In genomic region chr9:92289708-92290390, GRCh38 we compare ENCODE assay signal across 22 cellular contexts. TPM values are rescaled to one million over a fixed set of nuclear protein-coding genes. Genes with fewer than 3 reads are reported as not detected.
DNase-seq lines count a peak whose midpoint lies in the region; ATAC-seq, FAIRE-seq and TF ChIP-seq lines count a peak whose summit lies in the region.
"Had no signal": no experiment of that assay in that cellular context is flagged by ENCODE, and none has a peak within 500 bp of the region (broad histone marks: within the 10 kb centered on the region; RNA-seq: fewer than 3 reads in every experiment).

No MANE protein-coding gene starts in this region.

- no peak overlapping the region for H3K9ac ChIP-seq in Loucy (ENCODE audit: low read depth, low read length, poor library complexity, severe bottlenecking)
- no peak overlapping the region for H3K9ac ChIP-seq in K562 (ENCODE audit: insufficient read depth in 1 of 2, low read depth in 2 of 2, low read length in 2 of 2)

- CTCF ChIA-PET in activated CD8-positive, alpha-beta memory T cell treated with anti-CD3 and anti-CD28 coated beads, Interleukin-2, amount 10 ng/mL, durations not matched to agents 7 days and 5 days (lab: Charles Lee), result interaction anchor here (0.9 kb wide), 1 partner anchor 150 kb away, joined by 3 read pairs; no protein-coding TSS in a partner anchor
- CTCF ChIA-PET in K562 (lab: Yijun Ruan, JAX; ENCODE audit: low intra/inter-chr PET ratio), result no interaction called here
- CTCF ChIA-PET in CD8-positive, alpha-beta T cell (lab: Charles Lee), result no interaction called here

- H3K27me3 Mint-ChIP-seq in activated CD8-positive, alpha-beta memory T cell treated with anti-CD3 and anti-CD28 coated beads, Interleukin-2, amount 10 ng/mL, durations not matched to agents 7 days and 5 days, result no peaks in the 10 kb centered on the region
- no peaks in the 10 kb centered on the region for H3K27me3 Mint-ChIP-seq in neural crest cell (ENCODE audit: low read depth)
- H3K27me3 Mint-ChIP-seq in endothelial cell (ENCODE audit: unreplicated experiment), result no peaks in the 10 kb centered on the region
- no peaks in the 10 kb centered on the region for H3K27me3 Mint-ChIP-seq in CD8-positive, alpha-beta T cell (ENCODE audit: low read depth)
- H3K27me3 Mint-ChIP-seq: activated CD4-positive, alpha-beta T cell treated with anti-CD3 and anti-CD28 coated beads, Interleukin-2, amount 10 ng/mL, durations not matched to agents 24 days and 14 days; CD8-positive, alpha-beta memory T cell had no signal

- H3K9me3 Mint-ChIP-seq in activated CD8-positive, alpha-beta memory T cell treated with anti-CD3 and anti-CD28 coated beads, Interleukin-2, amount 10 ng/mL, durations not matched to agents 7 days and 5 days (ENCODE audit: low read depth), result no peaks in the 10 kb centered on the region
- no peaks in the 10 kb centered on the region for H3K9me3 Mint-ChIP-seq in neural crest cell
- H3K9me3 Mint-ChIP-seq in endothelial cell (ENCODE audit: unreplicated experiment), result no peaks in the 10 kb centered on the region
- no peaks in the 10 kb centered on the region for H3K9me3 Mint-ChIP-seq in CD8-positive, alpha-beta T cell
- H3K9me3 Mint-ChIP-seq: activated CD4-positive, alpha-beta T cell treated with anti-CD3 and anti-CD28 coated beads, Interleukin-2, amount 10 ng/mL, durations not matched to agents 24 days and 14 days; activated naive CD4-positive, alpha-beta T cell treated with anti-CD3 and anti-CD28 coated beads, Interleukin-2, amount 10 ng/mL, durations not matched to agents 7 days and 5 days; CD8-positive, alpha-beta memory T cell had no signal

- H3F3A ChIP-seq in Loucy (ENCODE audit: low read depth), result no peaks in the 10 kb centered on the region

- no peak for ATAC-seq in activated CD8-positive, alpha-beta memory T cell treated with anti-CD3 and anti-CD28 coated beads, Interleukin-2, amount 10 ng/mL, durations not matched to agents 7 days and 5 days
- ATAC-seq in K562, result no peak
- no peak for ATAC-seq in CD8-positive, alpha-beta T cell
- ATAC-seq: left lung had no signal

- in situ Hi-C loops in K562 (cut with MboI), result no loop called here

- H3K27ac ChIP-seq in K562 (ENCODE audit: extremely low read depth, low read depth, low read length), result no peak overlapping the region
- no peak overlapping the region for H3K27ac ChIP-seq in CD8-positive, alpha-beta T cell (ENCODE audit: low read depth, low read length)
- H3K27ac ChIP-seq: breast epithelium, epithelial cell of prostate, left lung had no signal

- no peak overlapping the region for H3K4me3 Mint-ChIP-seq in activated CD8-positive, alpha-beta memory T cell treated with anti-CD3 and anti-CD28 coated beads, Interleukin-2, amount 10 ng/mL, durations not matched to agents 7 days and 5 days
- H3K4me3 Mint-ChIP-seq in neural crest cell, result peak overlapping the region; percentile 45
- no peak overlapping the region for H3K4me3 Mint-ChIP-seq in endothelial cell (ENCODE audit: unreplicated experiment)
- H3K4me3 Mint-ChIP-seq in CD8-positive, alpha-beta T cell, result no peak overlapping the region
- H3K4me3 Mint-ChIP-seq: activated CD4-positive, alpha-beta T cell treated with anti-CD3 and anti-CD28 coated beads, Interleukin-2, amount 10 ng/mL, durations not matched to agents 24 days and 14 days; activated naive CD4-positive, alpha-beta T cell treated with anti-CD3 and anti-CD28 coated beads, Interleukin-2, amount 10 ng/mL, durations not matched to agents 7 days and 5 days had no signal

- POLR2A ChIA-PET in K562 (lab: Yijun Ruan, JAX), result interaction anchor here (0.8 to 3.7 kb wide), 2 partner anchors 11 to 35 kb away, joined by 3 to 58 read pairs; partner anchors contain the start of gene NOL8
- POLR2A ChIA-PET in CD8-positive, alpha-beta T cell (lab: Charles Lee), result no interaction called here

- H3K9me2 ChIP-seq in Loucy (replicated peaks; ENCODE audit: low read depth, low read length), result no peaks in the 10 kb centered on the region

- 89% methylated on average over 5 of the region's 5 CpGs for WGBS in K562 (ENCODE audit: insufficient coverage, low coverage, missing lambda C conversion rate)

- peak overlapping the region; percentile 18 for H3K27ac Mint-ChIP-seq in activated CD8-positive, alpha-beta memory T cell treated with anti-CD3 and anti-CD28 coated beads, Interleukin-2, amount 10 ng/mL, durations not matched to agents 7 days and 5 days
- no peak overlapping the region for H3K27ac Mint-ChIP-seq in neural crest cell (ENCODE audit: unreplicated experiment)
- no peak overlapping the region for H3K27ac Mint-ChIP-seq in endothelial cell (ENCODE audit: unreplicated experiment)
- no peak overlapping the region for H3K27ac Mint-ChIP-seq in CD8-positive, alpha-beta T cell
- H3K27ac Mint-ChIP-seq: activated CD4-positive, alpha-beta T cell treated with anti-CD3 and anti-CD28 coated beads, Interleukin-2, amount 10 ng/mL, durations not matched to agents 24 days and 14 days; activated naive CD4-positive, alpha-beta T cell treated with anti-CD3 and anti-CD28 coated beads, Interleukin-2, amount 10 ng/mL, durations not matched to agents 7 days and 5 days had no signal

- no peak for DNase-seq in activated CD8-positive, alpha-beta memory T cell treated with anti-CD3 and anti-CD28 coated beads, Interleukin-2, amount 10 ng/mL, durations not matched to agents 7 days and 5 days
- DNase-seq in activated CD8-positive, alpha-beta memory T cell treated with anti-CD3 and anti-CD28 coated beads for 24 hours, result no peak
- DNase-seq in K562 (ENCODE audit: extremely low read depth in 1 of 4, low spot score in 3 of 4), result no peak
- DNase-seq in neural crest cell (ENCODE audit: low read depth, low spot score), result no peak
- no peak for DNase-seq in endothelial cell (ENCODE audit: low spot score)
- DNase-seq in CD8-positive, alpha-beta T cell, result no peak
- DNase-seq in NOMO-1 treated with dmso at 0.1 percent for 144 hours (lab: John Stamatoyannopoulos, UW; ENCODE audit: unreplicated experiment), result no peak
- DNase-seq: activated CD4-positive, alpha-beta T cell treated with anti-CD3 and anti-CD28 coated beads, Interleukin-2, amount 10 ng/mL, durations not matched to agents 24 days and 14 days; activated naive CD4-positive, alpha-beta T cell treated with anti-CD3 and anti-CD28 coated beads, Interleukin-2, amount 10 ng/mL, durations not matched to agents 7 days and 5 days; CD8-positive, alpha-beta memory T cell; dermis blood vessel endothelial cell; DMS79 treated with DMSO at 0.1 percent for 48 hours; left lung; NCI-H1092 treated with DMSO at 0.1 percent for 48 hours; NCI-H2029 treated with DMSO at 0.1 percent for 48 hours; NCI-H510A treated with DMSO at 0.1 percent for 48 hours; nucleus accumbens; retina had no signal

- H3K4me3 ChIP-seq in Loucy (ENCODE audit: low read length, poor library complexity, severe bottlenecking) (no peak overlapping the region), K562 (no peak overlapping the region)
- H3K4me3 ChIP-seq in CD8-positive, alpha-beta T cell (ENCODE audit: low read depth, low read length), result no peak overlapping the region
- H3K4me3 ChIP-seq: breast epithelium, left lung had no signal

- peaks cover 42% of the 10 kb centered on the region for H3K4me1 ChIP-seq in Loucy (ENCODE audit: insufficient read depth, low read length, poor library complexity, severe bottlenecking)
- peaks cover 7 to 10% of the 10 kb centered on the region in 2 experiments for H3K4me1 ChIP-seq in K562 (replicated peaks in 1 of 2; ENCODE audit: control insufficient read depth in 2 of 2, insufficient read depth in 2 of 2, low read length in 2 of 2)
- H3K4me1 ChIP-seq in CD8-positive, alpha-beta T cell (ENCODE audit: insufficient read depth, low read length), result peaks cover 24% of the 10 kb centered on the region

- H2AFZ ChIP-seq in Loucy (ENCODE audit: low read length) (no peak overlapping the region), K562 (ENCODE audit: low read depth, low read length) (no peak overlapping the region)

- TF ChIP-seq POLR2A in K562 (conservative IDR thresholded peaks at IDR 0.05), result no peak

- peaks cover 4% of the 10 kb centered on the region for H3K9me1 ChIP-seq in K562 (ENCODE audit: control insufficient read depth, insufficient read depth, low read length)

- FAIRE-seq in K562 (lab: Jason Lieb, UNC), result no peak
- FAIRE-seq: A204.1 had no signal

- TF ChIP-seq RAD21 in K562 (CRISPR knock-in tag; conservative IDR thresholded peaks at IDR 0.05 in 1 of 2, IDR thresholded peaks at IDR 0.05 in 1 of 2), result no peak

- H3K4me2 ChIP-seq in Loucy (ENCODE audit: low read depth, low read length, poor library complexity, severe bottlenecking) (peak overlapping the region; percentile 87), K562 (ENCODE audit: insufficient read depth, low read length) (no peak overlapping the region)

- H4K20me1 ChIP-seq in Loucy (ENCODE audit: insufficient read depth, low read length, poor library complexity, severe bottlenecking) (peaks cover 60% of the 10 kb centered on the region), K562 (replicated peaks; ENCODE audit: control insufficient read depth, insufficient read depth, low read length) (peaks cover 7% of the 10 kb centered on the region)

- TF ChIP-seq EP300 in K562 (IDR thresholded peaks at IDR 0.05; ENCODE audit: low read length), result no peak

- H3K4me1 Mint-ChIP-seq in activated CD8-positive, alpha-beta memory T cell treated with anti-CD3 and anti-CD28 coated beads, Interleukin-2, amount 10 ng/mL, durations not matched to agents 7 days and 5 days, result peaks cover 56% of the 10 kb centered on the region
- H3K4me1 Mint-ChIP-seq in neural crest cell, result peaks cover 28% of the 10 kb centered on the region
- H3K4me1 Mint-ChIP-seq in endothelial cell (ENCODE audit: unreplicated experiment), result peaks cover 16% of the 10 kb centered on the region
- H3K4me1 Mint-ChIP-seq in CD8-positive, alpha-beta T cell (ENCODE audit: low read depth), result peaks cover 41% of the 10 kb centered on the region

- H3K79me2 ChIP-seq in Loucy (ENCODE audit: insufficient read depth, low read length) (peaks cover 87% of the 10 kb centered on the region), K562 (ENCODE audit: control insufficient read depth, insufficient read depth, low read length) (peaks cover 99% of the 10 kb centered on the region)

- H3K9me3 ChIP-seq in Loucy (ENCODE audit: insufficient read depth, low read depth, low read length), result no peaks in the 10 kb centered on the region
- no peaks in the 10 kb centered on the region for H3K9me3 ChIP-seq in K562 (replicated peaks; ENCODE audit: control insufficient read depth, insufficient read depth, low read depth, low read length)
- H3K9me3 ChIP-seq in CD8-positive, alpha-beta T cell (ENCODE audit: low read length), result no peaks in the 10 kb centered on the region
- H3K9me3 ChIP-seq: breast epithelium, left lung had no signal

- H3K27me3 ChIP-seq in Loucy (ENCODE audit: insufficient read depth, low read length, poor library complexity, severe bottlenecking) (no peaks in the 10 kb centered on the region), K562 (ENCODE audit: control insufficient read depth in 2 of 2, insufficient read depth in 2 of 2, low read length in 2 of 2) (no peaks in the 10 kb centered on the region)
- no peaks in the 10 kb centered on the region for H3K27me3 ChIP-seq in CD8-positive, alpha-beta T cell (ENCODE audit: insufficient read depth, low read length)
- H3K27me3 ChIP-seq: breast epithelium, left lung had no signal

- BruUV-seq in K562 (replicated peaks; lab: Mats Ljungman, UMichigan), result no TSS peak

- H3K36me3 ChIP-seq in Loucy (ENCODE audit: insufficient read depth, low read length), result peaks cover 39% of the 10 kb centered on the region
- peaks cover 83% of the 10 kb centered on the region for H3K36me3 ChIP-seq in K562 (ENCODE audit: control insufficient read depth, insufficient read depth, low read length)
- H3K36me3 ChIP-seq in CD8-positive, alpha-beta T cell (ENCODE audit: insufficient read depth, low read length), result peaks cover 7% of the 10 kb centered on the region
- H3K36me3 ChIP-seq: breast epithelium had no signal

- intact Hi-C loops in K562 (cut with micrococcal nuclease), result no loop called here
- intact Hi-C loops in CD8-positive, alpha-beta T cell (cut with DNase I, micrococcal nuclease), result loop anchor here (5.0 to 10.0 kb wide), 6 partner anchors 45 to 1285 kb away; partner anchors contain the start of genes FAM120A (in 1 of the 2), FAM120AOS (in 1 of the 2), IPPK (in 1 of the 2) and PHF2 (in 1 of the 2)

- TF ChIP-seq CTCF in Loucy (conservative IDR thresholded peaks at IDR 0.05; ENCODE audit: low read length) (no peak), K562 (IDR thresholded peaks at IDR 0.05 in 2 of 3, conservative IDR thresholded peaks at IDR 0.05 in 1 of 3; ENCODE audit: insufficient read depth in 2 of 3, low read depth in 1 of 3, low read length in 3 of 3) (no peak), neural crest cell (conservative IDR thresholded peaks at IDR 0.05) (no peak), endothelial cell (IDR thresholded peaks at IDR 0.05; ENCODE audit: unreplicated experiment) (no peak)
- no peak for TF ChIP-seq CTCF in CD8-positive, alpha-beta T cell (IDR thresholded peaks at IDR 0.05)

- peaks cover 55% of the 10 kb centered on the region for H3K36me3 Mint-ChIP-seq in activated CD8-positive, alpha-beta memory T cell treated with anti-CD3 and anti-CD28 coated beads, Interleukin-2, amount 10 ng/mL, durations not matched to agents 7 days and 5 days
- H3K36me3 Mint-ChIP-seq in neural crest cell (ENCODE audit: low read depth), result peaks cover 25% of the 10 kb centered on the region
- peaks cover 4% of the 10 kb centered on the region for H3K36me3 Mint-ChIP-seq in endothelial cell (ENCODE audit: low read depth, unreplicated experiment)
- H3K36me3 Mint-ChIP-seq in CD8-positive, alpha-beta T cell, result peaks cover 49% of the 10 kb centered on the region

RNA-seq across cellular contexts. Expression of gene IARS1, which starts 3.6 kb away (rescaled TPM):
- 100 to 1,000 TPM; 146 to 179 TPM for total RNA-seq in activated CD8-positive, alpha-beta memory T cell treated with anti-CD3 and anti-CD28 coated beads, Interleukin-2, amount 10 ng/mL, durations not matched to agents 7 days and 5 days
- total RNA-seq in K562 (2011; cell fraction: chromatin; rRNA removed; ENCODE audit: low replicate concordance), result 589 and 1,257 TPM in 2 replicates
- 269 and 325 TPM in 2 replicates for total RNA-seq in K562 (2011; cell fraction: nucleolus; rRNA removed)
- total RNA-seq in K562 (2011; cell fraction: nucleoplasm; rRNA removed), result 485 and 488 TPM in 2 replicates
- total RNA-seq in K562 (2014; rRNA removed) (240 and 256 TPM in 2 replicates), K562 (2014; rRNA removed; fragmentation: Illumina TruSeq; extraction: Trizol) (371 and 390 TPM in 2 replicates), K562 (2015; rRNA removed; fragmentation: Illumina TruSeq; extraction: Trizol) (254 and 275 TPM in 2 replicates), K562 (2021) (216 and 234 TPM in 2 replicates), neural crest cell (169 and 170 TPM in 2 replicates), endothelial cell (ENCODE audit: unreplicated experiment) (76.1 TPM)
- polyA plus RNA-seq in K562 (2011; rRNA removed) (124 and 133 TPM in 2 replicates), K562 (2014; fragmentation: Illumina TruSeq; extraction: Trizol) (228 and 249 TPM in 2 replicates), K562 (2014; fragmentation: Nextera tagmentation; extraction: Ambion mirVana) (100 to 1,000 TPM; 119 to 224 TPM), K562 (2014; rRNA removed) (147 and 158 TPM in 2 replicates)
- 58.9 and 89.2 TPM in 2 replicates for polyA plus RNA-seq in K562 (2011; cell fraction: cytosol; rRNA removed)
- polyA plus RNA-seq in K562 (2011; cell fraction: nucleus; rRNA removed), result 252 and 325 TPM in 2 replicates
- polyA plus RNA-seq in K562 (2012), result 128 and 282 TPM in 2 replicates
- 380 and 416 TPM in 2 replicates for polyA minus RNA-seq in K562 (2011; rRNA and poly(A)+ RNA removed)
- 143 and 185 TPM in 2 replicates for polyA minus RNA-seq in K562 (2011; cell fraction: cytosol; rRNA and poly(A)+ RNA removed)
- polyA minus RNA-seq in K562 (2011; cell fraction: nucleus; rRNA and poly(A)+ RNA removed), result 154 and 311 TPM in 2 replicates
- total RNA-seq in CD8-positive, alpha-beta T cell, result 10 to 100 TPM; 64.2 to 66.2 TPM

RNA-seq across cellular contexts. Expression of gene NOL8, which starts 35.3 kb away (rescaled TPM):
- total RNA-seq in activated CD8-positive, alpha-beta memory T cell treated with anti-CD3 and anti-CD28 coated beads, Interleukin-2, amount 10 ng/mL, durations not matched to agents 7 days and 5 days, result 10 to 100 TPM; 59.7 to 64.1 TPM
- total RNA-seq in K562 (2011; cell fraction: chromatin; rRNA removed; ENCODE audit: low replicate concordance), result 88.1 and 253 TPM in 2 replicates
- total RNA-seq in K562 (2011; cell fraction: nucleolus; rRNA removed), result 39.0 and 50.7 TPM in 2 replicates
- 86.3 and 124 TPM in 2 replicates for total RNA-seq in K562 (2011; cell fraction: nucleoplasm; rRNA removed)
- 46.9 and 51.3 TPM in 2 replicates for total RNA-seq in K562 (2014; rRNA removed)
- 57.1 and 64.7 TPM in 2 replicates for total RNA-seq in K562 (2014; rRNA removed; fragmentation: Illumina TruSeq; extraction: Trizol)
- total RNA-seq in K562 (2015; rRNA removed; fragmentation: Illumina TruSeq; extraction: Trizol), result 57.4 and 64.8 TPM in 2 replicates
- total RNA-seq in K562 (2021), result 51.5 and 55.0 TPM in 2 replicates
- polyA plus RNA-seq in K562 (2011; rRNA removed), result 41.3 and 51.9 TPM in 2 replicates
- 7.6 and 12.9 TPM in 2 replicates for polyA plus RNA-seq in K562 (2011; cell fraction: cytosol; rRNA removed)
- polyA plus RNA-seq in K562 (2011; cell fraction: nucleus; rRNA removed), result 76.6 and 92.6 TPM in 2 replicates
- polyA plus RNA-seq in K562 (2012), result 31.0 and 43.3 TPM in 2 replicates
- polyA plus RNA-seq in K562 (2014; fragmentation: Illumina TruSeq; extraction: Trizol), result 66.0 and 88.8 TPM in 2 replicates
- 10 to 100 TPM; 83.4 to 91.5 TPM for polyA plus RNA-seq in K562 (2014; fragmentation: Nextera tagmentation; extraction: Ambion mirVana)
- 58.7 and 62.5 TPM in 2 replicates for polyA plus RNA-seq in K562 (2014; rRNA removed)
- polyA minus RNA-seq in K562 (2011; rRNA and poly(A)+ RNA removed), result 122 and 141 TPM in 2 replicates
- polyA minus RNA-seq in K562 (2011; cell fraction: cytosol; rRNA and poly(A)+ RNA removed), result 22.0 and 31.9 TPM in 2 replicates
- polyA minus RNA-seq in K562 (2011; cell fraction: nucleus; rRNA and poly(A)+ RNA removed), result 63.4 and 103 TPM in 2 replicates
- 38.6 and 40.1 TPM in 2 replicates for total RNA-seq in neural crest cell
- 28.2 TPM for total RNA-seq in endothelial cell (ENCODE audit: unreplicated experiment)
- total RNA-seq in CD8-positive, alpha-beta T cell, result 10 to 100 TPM; 63.2 to 69.0 TPM

RNA-seq across cellular contexts. Expression of gene CENPP, which starts 35.9 kb away (rescaled TPM):
- total RNA-seq in activated CD8-positive, alpha-beta memory T cell treated with anti-CD3 and anti-CD28 coated beads, Interleukin-2, amount 10 ng/mL, durations not matched to agents 7 days and 5 days, result 10 to 100 TPM; 22.8 to 38.3 TPM
- total RNA-seq in K562 (2011; cell fraction: chromatin; rRNA removed; ENCODE audit: low replicate concordance), result 35.9 and 70.6 TPM in 2 replicates
- total RNA-seq in K562 (2011; cell fraction: nucleolus; rRNA removed), result 8.8 and 13.2 TPM in 2 replicates
- total RNA-seq in K562 (2011; cell fraction: nucleoplasm; rRNA removed), result 30.5 and 30.9 TPM in 2 replicates
- total RNA-seq in K562 (2014; rRNA removed) (16.1 and 17.7 TPM in 2 replicates), K562 (2014; rRNA removed; fragmentation: Illumina TruSeq; extraction: Trizol) (22.6 and 27.7 TPM in 2 replicates), K562 (2015; rRNA removed; fragmentation: Illumina TruSeq; extraction: Trizol) (23.4 and 28.5 TPM in 2 replicates), K562 (2021) (17.9 and 19.7 TPM in 2 replicates), neural crest cell (15.7 and 17.9 TPM in 2 replicates), endothelial cell (ENCODE audit: unreplicated experiment) (4.5 TPM)
- polyA plus RNA-seq in K562 (2011; rRNA removed) (15.0 and 17.9 TPM in 2 replicates), K562 (2014; fragmentation: Illumina TruSeq; extraction: Trizol) (24.1 and 25.8 TPM in 2 replicates), K562 (2014; fragmentation: Nextera tagmentation; extraction: Ambion mirVana) (10 to 100 TPM in 1 of 2 experiments, 1 to 10 TPM in 1; 8.0 to 10.2 TPM), K562 (2014; rRNA removed) (18.5 and 20.9 TPM in 2 replicates)
- polyA plus RNA-seq in K562 (2011; cell fraction: cytosol; rRNA removed), result 2.5 and 3.3 TPM in 2 replicates
- 3.6 and 3.7 TPM in 2 replicates for polyA plus RNA-seq in K562 (2011; cell fraction: nucleus; rRNA removed)
- polyA plus RNA-seq in K562 (2012), result 13.4 and 15.8 TPM in 2 replicates
- 12.7 and 16.5 TPM in 2 replicates for polyA minus RNA-seq in K562 (2011; rRNA and poly(A)+ RNA removed)
- 5.6 and 7.9 TPM in 2 replicates for polyA minus RNA-seq in K562 (2011; cell fraction: cytosol; rRNA and poly(A)+ RNA removed)
- 8.3 and 17.5 TPM in 2 replicates for polyA minus RNA-seq in K562 (2011; cell fraction: nucleus; rRNA and poly(A)+ RNA removed)
- 1 to 10 TPM; 2.8 to 4.6 TPM for total RNA-seq in CD8-positive, alpha-beta T cell
